ENCODE assay signal across 1 cellular context in genomic region chr22:25449781-25450317, GRCh38.
TF ChIP-seq lines count a peak whose summit lies in the region.

No MANE protein-coding gene starts in this region.

TF ChIP-seq in GM23338, 12 proteins besides CTCF, POLR2A, EP300 and RAD21 (continued from another document):
- TF ChIP-seq ZNF462 (CRISPR knock-in tag; IDR thresholded peaks at IDR 0.05) = no peak
